ENCODE assay signal across 11 cellular contexts in genomic region chr3:194369522-194370279, GRCh38. TPM values are rescaled to one million over a fixed set of nuclear protein-coding genes. Genes with fewer than 3 reads are reported as not detected.
DNase-seq lines count a peak whose midpoint lies in the region; ATAC-seq and TF ChIP-seq lines count a peak whose summit lies in the region.
"Had no signal": no experiment of that assay in that cellular context is flagged by ENCODE, and none has a peak within 500 bp of the region (broad histone marks: within the 10 kb centered on the region; RNA-seq: fewer than 3 reads in every experiment).

Gene LRRC15, minus strand, starts transcription at chr3:194369743. Its CDS starts 8,700 bp downstream, at chr3:194361043.

- H3K36me3 Mint-ChIP-seq in activated T-cell treated with anti-CD3 and anti-CD28 coated beads, Interleukin-2, amount 50 U/mL, for 24 hours (ENCODE audit: low read depth): no peaks in the 10 kb centered on the region

- H3K27me3 Mint-ChIP-seq in activated T-cell treated with anti-CD3 and anti-CD28 coated beads, Interleukin-2, amount 50 U/mL, for 24 hours: peaks cover 44% of the 10 kb centered on the region

- H3K9me3 Mint-ChIP-seq in activated T-cell treated with anti-CD3 and anti-CD28 coated beads, Interleukin-2, amount 50 U/mL, for 24 hours: no peaks in the 10 kb centered on the region

- ATAC-seq in SK-N-SH treated with all-trans-retinoic acid at 6 μM for 48 hours: peak; percentile 70

- no peak within 1 kb of the TSS for H3K27ac Mint-ChIP-seq in activated T-cell treated with anti-CD3 and anti-CD28 coated beads, Interleukin-2, amount 50 U/mL, for 24 hours

- no peak within 1 kb of the TSS for H3K4me3 ChIP-seq in retinal pigment epithelial cell (ENCODE audit: low read length)

- peak; percentile 19 for TF ChIP-seq CTCF in retinal pigment epithelial cell (conservative IDR thresholded peaks at IDR 0.05; ENCODE audit: low read depth, low read length)

- H3K4me1 Mint-ChIP-seq in activated T-cell treated with anti-CD3 and anti-CD28 coated beads, Interleukin-2, amount 50 U/mL, for 24 hours (ENCODE audit: low read depth): no peaks in the 10 kb centered on the region

- H3K4me3 Mint-ChIP-seq in activated T-cell treated with anti-CD3 and anti-CD28 coated beads, Interleukin-2, amount 50 U/mL, for 24 hours: no peak within 1 kb of the TSS

- peak; percentile 45 for DNase-seq in H4 (ENCODE audit: low spot score)
- peak; percentile 45 for DNase-seq in glomerular visceral epithelial cell (ENCODE audit: extremely low spot score)
- peak; percentile 82 for DNase-seq in retinal pigment epithelial cell (ENCODE audit: low read depth)
- DNase-seq in activated T-cell treated with anti-CD3 and anti-CD28 coated beads, Interleukin-2, amount 50 U/mL, for 24 hours: no peak
- DNase-seq in activated T-cell treated with anti-CD3 and anti-CD28 coated beads, Interleukin-2, amount 50 U/mL, for 1 hour: no peak
- no peak for DNase-seq in kidney glomerular epithelial cell (lab: John Stamatoyannopoulos, UW)
- no peak for DNase-seq in NCI-H748 treated with DMSO at 0.1 percent for 48 hours (lab: John Stamatoyannopoulos, UW)
- DNase-seq: activated CD4-positive, alpha-beta T cell treated with anti-CD3 and anti-CD28 coated beads, Interleukin-2, amount 50 U/mL, for 48 hours; NCI-H226 had no signal

TF ChIP-seq in SK-N-SH treated with all-trans-retinoic acid at 6 μM for 48 hours, 23 proteins besides CTCF, POLR2A, EP300 and RAD21:
- TF ChIP-seq GLIS3 (CRISPR knock-in tag; IDR thresholded peaks at IDR 0.05) (no peak), TOX (CRISPR knock-in tag; IDR thresholded peaks at IDR 0.05; ENCODE audit: borderline replicate concordance) (no peak), TCF4 (CRISPR knock-in tag; IDR thresholded peaks at IDR 0.05; ENCODE audit: borderline replicate concordance) (no peak), CSDC2 (CRISPR knock-in tag; IDR thresholded peaks at IDR 0.05) (no peak), SNAI2 (CRISPR knock-in tag; IDR thresholded peaks at IDR 0.05) (no peak), OSR1 (CRISPR knock-in tag; IDR thresholded peaks at IDR 0.05) (no peak), PPARA (CRISPR knock-in tag; IDR thresholded peaks at IDR 0.05; ENCODE audit: borderline replicate concordance) (no peak), ZNF565 (CRISPR knock-in tag; conservative IDR thresholded peaks at IDR 0.05; ENCODE audit: low read depth) (no peak), CREB5 (CRISPR knock-in tag; IDR thresholded peaks at IDR 0.05; ENCODE audit: low read depth) (no peak), ESRRG (CRISPR knock-in tag; IDR thresholded peaks at IDR 0.05) (no peak), CSRNP3 (CRISPR knock-in tag; IDR thresholded peaks at IDR 0.05) (no peak), TSHZ2 (CRISPR knock-in tag; IDR thresholded peaks at IDR 0.05) (no peak)

RNA-seq across cellular contexts. Expression of gene LRRC15, which starts in this region (rescaled TPM):
- total RNA-seq in H4 (2014; rRNA removed; shearing (Covaris generic)): 5.8 and 6.0 TPM in 2 replicates
- total RNA-seq: pulmonary artery endothelial cell had no signal

Comparison
In these comparisons a context has a peak if more than half of its experiments do, and no peak if none do; other contexts are left out.
1. DNase-seq: peak in H4 (single experiment), glomerular visceral epithelial cell (single experiment) and retinal pigment epithelial cell (single experiment); none in activated T-cell treated with anti-CD3 and anti-CD28 coated beads, Interleukin-2, amount 50 U/mL, for 24 hours (single experiment), activated T-cell treated with anti-CD3 and anti-CD28 coated beads, Interleukin-2, amount 50 U/mL, for 1 hour (single experiment), kidney glomerular epithelial cell (single experiment) and NCI-H748 treated with DMSO at 0.1 percent for 48 hours (single experiment).